22 cellular contexts compared by ENCODE assay signal in genomic region chr7:79090543-79090942, GRCh38.
A peak's percentile ranks its signal among the peaks of the same experiment; 100 is the strongest.
DNase-seq lines count a peak whose midpoint lies in the region; ATAC-seq, FAIRE-seq and TF ChIP-seq lines count a peak whose summit lies in the region.
"Had no signal": no experiment of that assay in that cellular context is flagged by ENCODE, and none has a peak within 500 bp of the region (broad histone marks: within the 10 kb centered on the region; RNA-seq: fewer than 3 reads in every experiment).

No MANE protein-coding gene starts in this region.

- POLR2A ChIA-PET in PC-3 (lab: Charles Lee; ENCODE audit: unreplicated experiment): interaction anchor here (0.6 to 0.7 kb wide), 2 partner anchors 121 to 131 kb away, joined by 3 read pairs; no protein-coding TSS in a partner anchor
- POLR2A ChIA-PET in endothelial cell of umbilical vein (lab: Charles Lee): interaction anchor here (0.5 kb wide), 1 partner anchor 1204 kb away, joined by 9 read pairs; no protein-coding TSS in a partner anchor

- peak overlapping the region; percentile 42 for H3K27ac ChIP-seq in PC-3 (ENCODE audit: low read length)
- no peak overlapping the region for H3K27ac ChIP-seq in endothelial cell of umbilical vein (ENCODE audit: insufficient read depth, low read depth, low read length)
- H3K27ac ChIP-seq in esophagus muscularis mucosa (replicated peaks in 1 of 4): no peak overlapping the region
- H3K27ac ChIP-seq: right atrium auricular region, RWPE1, uterus had no signal

- no peak for TF ChIP-seq POLR2A in H54 (IDR thresholded peaks at IDR 0.05; ENCODE audit: low read depth, low read length)
- TF ChIP-seq POLR2A in endothelial cell of umbilical vein (IDR thresholded peaks at IDR 0.05; ENCODE audit: low read depth, low read length): no peak
- no peak for TF ChIP-seq POLR2A in esophagus muscularis mucosa (IDR thresholded peaks at IDR 0.05; ENCODE audit: low read depth)

- H3K79me2 ChIP-seq in PC-3 (ENCODE audit: low read length) (no peaks in the 10 kb centered on the region), endothelial cell of umbilical vein (ENCODE audit: control insufficient read depth, insufficient read depth, low read length) (no peaks in the 10 kb centered on the region)

- H3K9ac ChIP-seq in PC-3 (ENCODE audit: low read length) (no peak overlapping the region), endothelial cell of umbilical vein (replicated peaks; ENCODE audit: extremely low read depth, insufficient read depth, low read length) (no peak overlapping the region)

- dilution Hi-C loops in endothelial cell of umbilical vein (cut with MboI; ENCODE audit: extremely low pct_ligation_motif_present, low sequenced_read_pairs): no loop called here

- TF ChIP-seq CTCF in PC-3 (conservative IDR thresholded peaks at IDR 0.05; ENCODE audit: low read depth, low read length) (no peak), endothelial cell of umbilical vein (IDR thresholded peaks at IDR 0.05; ENCODE audit: extremely low read depth in 1 of 2, insufficient read depth in 1 of 2, low read depth in 1 of 2, low read length in 2 of 2) (no peak), esophagus muscularis mucosa (IDR thresholded peaks at IDR 0.05) (no peak)

- H3K4me2 ChIP-seq in PC-3 (ENCODE audit: low read length): peak overlapping the region; percentile 33
- H3K4me2 ChIP-seq in endothelial cell of umbilical vein (ENCODE audit: insufficient read depth, low read length): peak overlapping the region; percentile 28

- peak; percentile 89 for ATAC-seq in PC-3
- ATAC-seq in GM18867 (IDR thresholded peaks at IDR 0.05; ENCODE audit: unreplicated experiment): no peak
- ATAC-seq in GM21423 (IDR thresholded peaks at IDR 0.05; ENCODE audit: unreplicated experiment): no peak

- WGBS in esophagus muscularis mucosa: 73% methylated on average over 4 of the region's 4 CpGs

- H4K20me1 ChIP-seq in PC-3 (ENCODE audit: low read length) (no peaks in the 10 kb centered on the region), endothelial cell of umbilical vein (replicated peaks; ENCODE audit: control insufficient read depth, extremely low read depth, insufficient read depth, low read length) (no peaks in the 10 kb centered on the region)

- H3K9me1 ChIP-seq in endothelial cell of umbilical vein (replicated peaks; ENCODE audit: control insufficient read depth, extremely low read depth, insufficient read depth, low read length): no peaks in the 10 kb centered on the region

- no peaks in the 10 kb centered on the region for H3K9me2 ChIP-seq in PC-3 (replicated peaks; ENCODE audit: low read length)

- H2AFZ ChIP-seq in PC-3 (ENCODE audit: low read length) (no peak overlapping the region), endothelial cell of umbilical vein (ENCODE audit: low read depth, low read length) (no peak overlapping the region)

- H3K36me3 ChIP-seq in PC-3 (ENCODE audit: low read depth, low read length) (no peaks in the 10 kb centered on the region), endothelial cell of umbilical vein (ENCODE audit: control insufficient read depth in 2 of 2, extremely low read depth in 1 of 2, insufficient read depth in 2 of 2, low read length in 2 of 2) (no peaks in the 10 kb centered on the region), esophagus muscularis mucosa (no peaks in the 10 kb centered on the region)
- H3K36me3 ChIP-seq: right atrium auricular region, uterus had no signal

- BruUV-seq in PC-3 (replicated peaks; lab: Mats Ljungman, UMichigan): no TSS peak
- BruUV-seq in endothelial cell of umbilical vein (replicated peaks; lab: Mats Ljungman, UMichigan): no TSS peak

- H3K4me3 ChIP-seq in PC-3 (ENCODE audit: low read length) (no peak overlapping the region), endothelial cell of umbilical vein (replicated peaks in 1 of 3; ENCODE audit: insufficient read depth in 1 of 3, low read depth in 1 of 3, low read length in 3 of 3) (no peak overlapping the region), esophagus muscularis mucosa (no peak overlapping the region)
- H3K4me3 ChIP-seq: right atrium auricular region, uterus had no signal

- H3K9me3 ChIP-seq in PC-3 (ENCODE audit: low read length) (no peaks in the 10 kb centered on the region), endothelial cell of umbilical vein (replicated peaks; ENCODE audit: control insufficient read depth, insufficient read depth, low read length) (no peaks in the 10 kb centered on the region), esophagus muscularis mucosa (peaks cover 0 to 6% (median 0%) of the 10 kb centered on the region in 4 donors)
- H3K9me3 ChIP-seq: right atrium auricular region, uterus had no signal

- CTCF ChIA-PET in PC-3 (lab: Charles Lee) (no interaction called here), endothelial cell of umbilical vein (lab: Charles Lee) (interaction anchor here (1.1 to 1.3 kb wide), 3 partner anchors 9 to 28 kb away, joined by 3 to 4 read pairs (median 3); no protein-coding TSS in a partner anchor)

- H3K27me3 ChIP-seq in PC-3 (ENCODE audit: low read length): no peaks in the 10 kb centered on the region
- no peaks in the 10 kb centered on the region for H3K27me3 ChIP-seq in endothelial cell of umbilical vein (ENCODE audit: control insufficient read depth in 2 of 2, insufficient read depth in 2 of 2, low read length in 2 of 2)
- H3K27me3 ChIP-seq in esophagus muscularis mucosa: no peaks in the 10 kb centered on the region
- H3K27me3 ChIP-seq: right atrium auricular region, uterus had no signal

- intact Hi-C loops in PC-3 (cut with micrococcal nuclease) (no loop called here), endothelial cell of umbilical vein (cut with micrococcal nuclease) (loop anchor here (5.0 kb wide), 1 partner anchor 1078 kb away; no protein-coding TSS in a partner anchor), esophagus muscularis mucosa (cut with DNase I) (no loop called here)

- no peaks in the 10 kb centered on the region for H3F3A ChIP-seq in PC-3 (ENCODE audit: low read length, unreplicated experiment)

- FAIRE-seq in H54 (lab: Jason Lieb, UNC): peak; percentile 52
- FAIRE-seq in endothelial cell of umbilical vein (lab: Jason Lieb, UNC): peak; percentile 24
- FAIRE-seq: colon, keratinocyte had no signal

- TF ChIP-seq EP300 in esophagus muscularis mucosa (IDR thresholded peaks at IDR 0.05): no peak

- H3K4me1 ChIP-seq in PC-3 (ENCODE audit: insufficient read depth, low read length): peaks cover 16% of the 10 kb centered on the region
- H3K4me1 ChIP-seq in endothelial cell of umbilical vein (ENCODE audit: control insufficient read depth, extremely low read depth, insufficient read depth, low read length): peaks cover 9% of the 10 kb centered on the region
- no peaks in the 10 kb centered on the region for H3K4me1 ChIP-seq in esophagus muscularis mucosa
- H3K4me1 ChIP-seq: right atrium auricular region, uterus had no signal

- DNase-seq in A172 (ENCODE audit: low spot score) (peak; percentile 25), H54 (ENCODE audit: insufficient read length, low spot score) (no peak), PC-3 (peak; percentile 59), endothelial cell of umbilical vein (ENCODE audit: low read depth, low spot score) (peak; percentile 33), NCI-H128 (lab: John Stamatoyannopoulos, UW; ENCODE audit: unreplicated experiment) (no peak), esophagus muscularis mucosa (ENCODE audit: extremely low spot score) (no peak)
- DNase-seq: activated CD4-positive, alpha-beta T cell treated with anti-CD3 and anti-CD28 coated beads, Interleukin-2, amount 50 U/mL, for 1 hour; anterior cingulate cortex; CD4-positive, alpha-beta memory T cell; DMS79; hypothalamus; Kasumi-1; NCI-H146; substantia nigra; SW 1271; uterus had no signal

TF ChIP-seq in endothelial cell of umbilical vein, 7 proteins besides CTCF, POLR2A, EP300 and RAD21:
- no peak for TF ChIP-seq MAX (IDR thresholded peaks at IDR 0.05; ENCODE audit: insufficient read depth, insufficient read length)
- no peak for TF ChIP-seq FOS (IDR thresholded peaks at IDR 0.05; ENCODE audit: borderline replicate concordance, insufficient read depth, low read length)
- no peak for TF ChIP-seq GATA2 (IDR thresholded peaks at IDR 0.05; ENCODE audit: insufficient read depth, insufficient read length, low read depth, low read length)
- no peak for TF ChIP-seq POLR2AphosphoS5 (IDR thresholded peaks at IDR 0.05; ENCODE audit: insufficient read depth, low read depth, low read length)
- TF ChIP-seq MYC (IDR thresholded peaks at IDR 0.05; ENCODE audit: low read depth, low read length): no peak
- TF ChIP-seq JUN (IDR thresholded peaks at IDR 0.05; ENCODE audit: borderline replicate concordance, insufficient read depth, insufficient read length, low read depth): no peak
- TF ChIP-seq EZH2 (IDR thresholded peaks at IDR 0.05; ENCODE audit: borderline replicate concordance, low read depth, low read length, severe bottlenecking): no peak

Comparison
In these comparisons a context has a peak if more than half of its experiments do, and no peak if none do; other contexts are left out.
1. DNase-seq: peak in A172 (single experiment), PC-3 (single experiment) and endothelial cell of umbilical vein (single experiment); none in H54 (single experiment), NCI-H128 (single experiment) and esophagus muscularis mucosa (single experiment).